ENCODE assay signal across 1 cellular context in genomic region chr9:133140174-133140505, GRCh38.
TF ChIP-seq lines count a peak whose summit lies in the region.

No MANE protein-coding gene starts in this region.

TF ChIP-seq in HepG2, 621 proteins besides CTCF, POLR2A, EP300 and RAD21:
- no peak for TF ChIP-seq ZNF337 (CRISPR knock-in tag; IDR thresholded peaks at IDR 0.05; ENCODE audit: borderline replicate concordance, low read depth)
- no peak for TF ChIP-seq ZHX1 (CRISPR knock-in tag; IDR thresholded peaks at IDR 0.05; ENCODE audit: low read depth)
- TF ChIP-seq NFATC3 (CRISPR knock-in tag; IDR thresholded peaks at IDR 0.05): no peak
- no peak for TF ChIP-seq SOX6 (IDR thresholded peaks at IDR 0.05)
- TF ChIP-seq SOX6 (CRISPR knock-in tag; IDR thresholded peaks at IDR 0.05): no peak
- TF ChIP-seq ZMYM4 (CRISPR knock-in tag; IDR thresholded peaks at IDR 0.05): no peak
- TF ChIP-seq ATF5 (CRISPR knock-in tag; IDR thresholded peaks at IDR 0.05; ENCODE audit: low read depth): no peak
- TF ChIP-seq NR2F6 (IDR thresholded peaks at IDR 0.05): peak; percentile 53; the same call in 1 of the 2 replicates
- TF ChIP-seq NR2F6 (CRISPR knock-in tag; IDR thresholded peaks at IDR 0.05): peak; percentile 34; the same call in 1 of the 2 replicates
- TF ChIP-seq ZBTB42 (CRISPR knock-in tag; IDR thresholded peaks at IDR 0.05): peak; percentile 46; the same call in 1 of the 2 replicates
- TF ChIP-seq PATZ1 (CRISPR knock-in tag; IDR thresholded peaks at IDR 0.05): peak; percentile 39; the same call in 1 of the 2 replicates
- TF ChIP-seq ZNF740 (CRISPR knock-in tag; IDR thresholded peaks at IDR 0.05): 0 out of 2 replicates have a peak, but pooled peaks have one; percentile 39
- TF ChIP-seq HNF4A (CRISPR knock-in tag; IDR thresholded peaks at IDR 0.05): peak; percentile 57
